Comparison of ENCODE assay signal across 8 cellular contexts in genomic region chr1:156160744-156161181, GRCh38. TPM values are rescaled to one million over a fixed set of nuclear protein-coding genes. Genes with fewer than 3 reads are reported as not detected.
DNase-seq lines count a peak whose midpoint lies in the region; ATAC-seq and TF ChIP-seq lines count a peak whose summit lies in the region.

No MANE protein-coding gene starts in this region.

- WGBS in trophoblast cell (ENCODE audit: extremely low coverage, insufficient coverage, insufficient read length) = no CpG with 5 or more reads among the region's 23 CpGs

- H3K36me3 ChIP-seq in OCI-LY1 (ENCODE audit: insufficient read depth, low read length) (peaks cover 52% of the 10 kb centered on the region), trophoblast cell (ENCODE audit: control insufficient read depth in 1 of 2, insufficient read depth in 2 of 2, low read length in 2 of 2) (no peaks in the 10 kb centered on the region), thoracic aorta (no peaks in the 10 kb centered on the region), PC-3 (ENCODE audit: low read depth, low read length) (no peaks in the 10 kb centered on the region)

- H3K9me2 ChIP-seq in OCI-LY1 (ENCODE audit: low read depth, low read length) (no peaks in the 10 kb centered on the region), PC-3 (replicated peaks; ENCODE audit: low read length) (no peaks in the 10 kb centered on the region)

- no peak overlapping the region for H2BK12ac ChIP-seq in trophoblast cell (ENCODE audit: low read length)

- peak overlapping the region; percentile 63 for H3K4me3 Mint-ChIP-seq in activated naive CD4-positive, alpha-beta T cell treated with anti-CD3 and anti-CD28 coated beads for 36 hours

- TF ChIP-seq CTCF in OCI-LY1 (IDR thresholded peaks at IDR 0.05; ENCODE audit: low read length) = no peak
- no peak for TF ChIP-seq CTCF in thoracic aorta (IDR thresholded peaks at IDR 0.05)
- TF ChIP-seq CTCF in PC-3 (conservative IDR thresholded peaks at IDR 0.05; ENCODE audit: low read depth, low read length) = no peak

- H3K4me2 ChIP-seq in OCI-LY1 (ENCODE audit: low read length) (peak overlapping the region; percentile 59; the same call in 1 of the 2 replicates), trophoblast cell (ENCODE audit: low read length) (peak overlapping the region; percentile 60), PC-3 (ENCODE audit: low read length) (no peak overlapping the region)

- H3K4me1 ChIP-seq in OCI-LY1 (ENCODE audit: insufficient read depth, low read length, severe bottlenecking) = peaks cover 50% of the 10 kb centered on the region
- H3K4me1 ChIP-seq in trophoblast cell (ENCODE audit: control insufficient read depth in 1 of 2, insufficient read depth in 2 of 2, low read length in 2 of 2) = peaks cover 5 to 6% of the 10 kb centered on the region in 2 experiments
- H3K4me1 ChIP-seq in thoracic aorta (ENCODE audit: control insufficient read depth in 1 of 2, low read depth in 2 of 2) = peaks cover 0 to 15% of the 10 kb centered on the region in 2 donors
- peaks cover 12% of the 10 kb centered on the region for H3K4me1 ChIP-seq in PC-3 (ENCODE audit: insufficient read depth, low read length)

- H3K4me1 Mint-ChIP-seq in activated naive CD4-positive, alpha-beta T cell treated with anti-CD3 and anti-CD28 coated beads for 36 hours (ENCODE audit: low read depth) = peaks cover 69% of the 10 kb centered on the region

- H3K9me3 ChIP-seq in OCI-LY1 (ENCODE audit: low read length) (no peaks in the 10 kb centered on the region), trophoblast cell (ENCODE audit: insufficient read depth, low read depth, low read length) (peaks cover 2% of the 10 kb centered on the region), thoracic aorta (no peaks in the 10 kb centered on the region), PC-3 (ENCODE audit: low read length) (no peaks in the 10 kb centered on the region)

- H2BK5ac ChIP-seq in trophoblast cell (ENCODE audit: low read depth, low read length, poor library complexity) = no peak overlapping the region

- H3F3A ChIP-seq in OCI-LY1 (ENCODE audit: insufficient read depth, low read length) (no peaks in the 10 kb centered on the region), PC-3 (ENCODE audit: low read length, unreplicated experiment) (no peaks in the 10 kb centered on the region)

- no peaks in the 10 kb centered on the region for H3K27me3 ChIP-seq in OCI-LY1 (ENCODE audit: insufficient read depth, low read length)
- H3K27me3 ChIP-seq in trophoblast cell (ENCODE audit: insufficient read depth, low read length) = no peaks in the 10 kb centered on the region
- no peaks in the 10 kb centered on the region for H3K27me3 ChIP-seq in thoracic aorta (replicated peaks; ENCODE audit: insufficient read depth)
- no peaks in the 10 kb centered on the region for H3K27me3 ChIP-seq in PC-3 (ENCODE audit: low read length)

- no peak overlapping the region for H3K18ac ChIP-seq in trophoblast cell (ENCODE audit: low read length)

- no TSS peak for BruUV-seq in PC-3 (replicated peaks; lab: Mats Ljungman, UMichigan)

- CTCF ChIA-PET in activated naive CD4-positive, alpha-beta T cell treated with anti-CD3 and anti-CD28 coated beads for 36 hours (lab: Charles Lee) = interaction anchor here (1.6 to 1.9 kb wide), 2 partner anchors 14 to 63 kb away, joined by 6 to 7 read pairs; no protein-coding TSS in a partner anchor
- CTCF ChIA-PET in PC-3 (lab: Charles Lee) = no interaction called here

- H3K23ac ChIP-seq in trophoblast cell (ENCODE audit: low read length) = no peak overlapping the region

- H4K91ac ChIP-seq in trophoblast cell (ENCODE audit: low read depth, low read length) = no peak overlapping the region

- H2AK5ac ChIP-seq in trophoblast cell (ENCODE audit: low read length) = no peak overlapping the region

- H4K8ac ChIP-seq in trophoblast cell (ENCODE audit: low read depth, low read length) = no peak overlapping the region

- H3K27me3 Mint-ChIP-seq in activated naive CD4-positive, alpha-beta T cell treated with anti-CD3 and anti-CD28 coated beads for 36 hours (ENCODE audit: low read depth) = no peaks in the 10 kb centered on the region

- peak; percentile 88 for ATAC-seq in Right ventricle myocardium inferior
- peak; percentile 65 for ATAC-seq in thoracic aorta (ENCODE audit: insufficient number of reproducible peaks, low FRiP score, low read depth)
- no peak for ATAC-seq in PC-3

- H3K79me2 ChIP-seq in OCI-LY1 (ENCODE audit: insufficient read depth, low read length) = no peaks in the 10 kb centered on the region
- H3K79me2 ChIP-seq in trophoblast cell (ENCODE audit: control insufficient read depth, insufficient read depth, low read length, poor library complexity) = peaks cover 2% of the 10 kb centered on the region
- no peaks in the 10 kb centered on the region for H3K79me2 ChIP-seq in PC-3 (ENCODE audit: low read length)

- peak overlapping the region; percentile 83 for H3K27ac Mint-ChIP-seq in activated naive CD4-positive, alpha-beta T cell treated with anti-CD3 and anti-CD28 coated beads for 36 hours

- peaks cover 3% of the 10 kb centered on the region for H3K79me1 ChIP-seq in trophoblast cell (ENCODE audit: low read length)

- H3K27ac ChIP-seq in OCI-LY1 (ENCODE audit: low read depth, low read length, poor library complexity, severe bottlenecking) (no peak overlapping the region), trophoblast cell (ENCODE audit: low read depth, low read length) (no peak overlapping the region), thoracic aorta (peak overlapping the region; percentile 40 to 65), PC-3 (ENCODE audit: low read length) (no peak overlapping the region)

- no peak overlapping the region for H3K14ac ChIP-seq in trophoblast cell (ENCODE audit: low read length)

- no peaks in the 10 kb centered on the region for H4K20me1 ChIP-seq in OCI-LY1 (ENCODE audit: insufficient read depth, low read length)
- H4K20me1 ChIP-seq in PC-3 (ENCODE audit: low read length) = no peaks in the 10 kb centered on the region

- H3K9me3 Mint-ChIP-seq in activated naive CD4-positive, alpha-beta T cell treated with anti-CD3 and anti-CD28 coated beads for 36 hours = peaks cover 2% of the 10 kb centered on the region

- DNase-seq in DMS153 (lab: John Stamatoyannopoulos, UW) = peak; percentile 56
- DNase-seq in activated naive CD4-positive, alpha-beta T cell treated with anti-CD3 and anti-CD28 coated beads for 36 hours = peak; percentile 73
- peak; percentile 91 for DNase-seq in Right ventricle myocardium inferior (ENCODE audit: missing footprints)
- DNase-seq in trophoblast cell = peak in 1 of 2 donors; percentile 49
- DNase-seq in thoracic aorta (ENCODE audit: low spot score) = peak; percentile 71
- DNase-seq in SHP77 treated with DMSO at 0.1 percent for 48 hours (lab: John Stamatoyannopoulos, UW) = no peak
- DNase-seq in PC-3 = no peak

- no peak overlapping the region for H3K9ac ChIP-seq in OCI-LY1 (ENCODE audit: low read length)
- no peak overlapping the region for H3K9ac ChIP-seq in trophoblast cell (ENCODE audit: low read length)
- no peak overlapping the region for H3K9ac ChIP-seq in PC-3 (ENCODE audit: low read length)

- H4K12ac ChIP-seq in trophoblast cell (ENCODE audit: low read depth, low read length) = no peak overlapping the region

- H3K4ac ChIP-seq in trophoblast cell (ENCODE audit: low read depth, low read length) = no peak overlapping the region

- peak overlapping the region; percentile 42 for H3K4me3 ChIP-seq in OCI-LY1 (ENCODE audit: low read depth, low read length, poor library complexity, severe bottlenecking)
- H3K4me3 ChIP-seq in trophoblast cell (ENCODE audit: low read depth, low read length) = no peak overlapping the region
- H3K4me3 ChIP-seq in thoracic aorta = peak overlapping the region; percentile 74
- H3K4me3 ChIP-seq in PC-3 (ENCODE audit: low read length) = no peak overlapping the region

- H2AFZ ChIP-seq in OCI-LY1 (ENCODE audit: low read length) = no peak overlapping the region
- peak overlapping the region; percentile 19 for H2AFZ ChIP-seq in trophoblast cell (ENCODE audit: insufficient read depth, low read length, poor library complexity)
- H2AFZ ChIP-seq in PC-3 (ENCODE audit: low read length) = no peak overlapping the region

- peaks cover 11% of the 10 kb centered on the region for H3K36me3 Mint-ChIP-seq in activated naive CD4-positive, alpha-beta T cell treated with anti-CD3 and anti-CD28 coated beads for 36 hours (ENCODE audit: low read depth)

- no peak overlapping the region for H2BK120ac ChIP-seq in trophoblast cell (ENCODE audit: insufficient read depth, low read length, poor library complexity)

- intact Hi-C loops in activated naive CD4-positive, alpha-beta T cell treated with anti-CD3 and anti-CD28 coated beads for 36 hours (cut with micrococcal nuclease) = loop anchor here (1.0 kb wide), 2 partner anchors 38 to 58 kb away; no protein-coding TSS in a partner anchor
- intact Hi-C loops in Right ventricle myocardium inferior (cut with DNase I) = loop anchor here (5.0 kb wide), 1 partner anchor 52 kb away; the partner anchor contains the start of gene PMF1
- intact Hi-C loops in PC-3 (cut with micrococcal nuclease) = no loop called here

- POLR2A ChIA-PET in PC-3 (lab: Charles Lee; ENCODE audit: unreplicated experiment) = no interaction called here

RNA-seq across cellular contexts. Expression of gene SEMA4A, which starts 7.4 kb away (rescaled TPM):
- 10 to 100 TPM; 17.4 to 17.5 TPM for total RNA-seq in activated naive CD4-positive, alpha-beta T cell treated with anti-CD3 and anti-CD28 coated beads for 36 hours
- total RNA-seq in Right ventricle myocardium inferior = 2.2 TPM
- 0.47 and 0.83 TPM in 2 replicates for polyA plus RNA-seq in trophoblast cell (2013)
- 10 to 100 TPM; 12.7 to 15.8 TPM for total RNA-seq in thoracic aorta
- total RNA-seq in PC-3 (2014; rRNA removed) = 5.8 and 13.1 TPM in 2 replicates

RNA-seq across cellular contexts. Expression of gene SLC25A44, which starts 33.1 kb away (rescaled TPM):
- total RNA-seq in activated naive CD4-positive, alpha-beta T cell treated with anti-CD3 and anti-CD28 coated beads for 36 hours = 10 to 100 TPM; 69.1 to 73.5 TPM
- total RNA-seq in Right ventricle myocardium inferior = 16.3 TPM
- 15.7 and 16.0 TPM in 2 replicates for polyA plus RNA-seq in trophoblast cell (2013)
- 10 to 100 TPM; 10.7 to 23.7 TPM for total RNA-seq in thoracic aorta
- total RNA-seq in PC-3 (2014; rRNA removed) = 28.1 and 33.1 TPM in 2 replicates

RNA-seq across cellular contexts. Expression of gene LMNA, which starts 46.3 kb away (rescaled TPM):
- 10 to 100 TPM; 62.1 to 62.6 TPM for total RNA-seq in activated naive CD4-positive, alpha-beta T cell treated with anti-CD3 and anti-CD28 coated beads for 36 hours
- total RNA-seq in Right ventricle myocardium inferior = 288 TPM
- 414 and 457 TPM in 2 replicates for polyA plus RNA-seq in trophoblast cell (2013)
- total RNA-seq in thoracic aorta = 100 to 1,000 TPM; 740 to 804 TPM
- 864 and 1,095 TPM in 2 replicates for total RNA-seq in PC-3 (2014; rRNA removed)

RNA-seq across cellular contexts. Expression of gene PMF1, which starts 52.0 kb away (rescaled TPM):
- total RNA-seq in activated naive CD4-positive, alpha-beta T cell treated with anti-CD3 and anti-CD28 coated beads for 36 hours = 100 to 1,000 TPM; 135 TPM
- total RNA-seq in Right ventricle myocardium inferior (68.6 TPM), thoracic aorta (10 to 100 TPM; 26.4 to 33.2 TPM), PC-3 (2014; rRNA removed) (131 and 163 TPM in 2 replicates)
- 63.3 and 68.8 TPM in 2 replicates for polyA plus RNA-seq in trophoblast cell (2013)

Comparison
In these comparisons a context has a peak if more than half of its experiments do, and no peak if none do; other contexts are left out.
1. DNase-seq: peak in DMS153 (single experiment), activated naive CD4-positive, alpha-beta T cell treated with anti-CD3 and anti-CD28 coated beads for 36 hours (single experiment), Right ventricle myocardium inferior (single experiment) and thoracic aorta (single experiment); none in SHP77 treated with DMSO at 0.1 percent for 48 hours (single experiment) and PC-3 (single experiment).
2. H3K27ac ChIP-seq: peak in thoracic aorta (2 of 2); none in OCI-LY1 (single experiment), trophoblast cell (single experiment) and PC-3 (single experiment).
3. H3K4me3 ChIP-seq: peak in OCI-LY1 (single experiment) and thoracic aorta (single experiment); none in trophoblast cell (single experiment) and PC-3 (single experiment).